ENCODE assay signal across 8 cellular contexts in genomic region chr1:242523968-242524570, GRCh38. TPM values are rescaled to one million over a fixed set of nuclear protein-coding genes. Genes with fewer than 3 reads are reported as not detected.
DNase-seq lines count a peak whose midpoint lies in the region.

No MANE protein-coding gene starts in this region.

- H3K36me3 ChIP-seq in HAP-1 (replicated peaks) = no peaks in the 10 kb centered on the region
- H3K36me3 ChIP-seq in trophoblast cell (ENCODE audit: control insufficient read depth in 1 of 2, insufficient read depth in 2 of 2, low read length in 2 of 2) = peaks cover 0 to 2% of the 10 kb centered on the region in 2 experiments

- peak overlapping the region; percentile 46 for H4K12ac ChIP-seq in trophoblast cell (ENCODE audit: low read depth, low read length)

- H2AFZ ChIP-seq in trophoblast cell (ENCODE audit: insufficient read depth, low read length, poor library complexity) = peak overlapping the region; percentile 95

- H3K9ac ChIP-seq in trophoblast cell (ENCODE audit: low read length) = peak overlapping the region; percentile 57

- peak overlapping the region; percentile 32 for H3K4me3 Mint-ChIP-seq in T-helper 2 cell treated with Interferon-gamma antibody and Interleukin-4, amounts not matched to agents 5 μg/mL and 100 μg/mL, for 36 hours

- in situ Hi-C loops in HAP-1 (cut with MboI; ENCODE audit: low sequenced_read_pairs) = no loop called here

- peak overlapping the region; percentile 34 for H4K8ac ChIP-seq in trophoblast cell (ENCODE audit: low read depth, low read length)

- H3K9me3 Mint-ChIP-seq in T-helper 2 cell treated with Interferon-gamma antibody and Interleukin-4, amounts not matched to agents 5 μg/mL and 100 μg/mL, for 36 hours = no peaks in the 10 kb centered on the region

- H2BK120ac ChIP-seq in trophoblast cell (ENCODE audit: insufficient read depth, low read length, poor library complexity) = peak overlapping the region; percentile 89

- H3K9me3 ChIP-seq in HAP-1 (no peaks in the 10 kb centered on the region), trophoblast cell (ENCODE audit: insufficient read depth, low read depth, low read length) (peaks cover 2% of the 10 kb centered on the region)

- peaks cover 43% of the 10 kb centered on the region for H3K27me3 Mint-ChIP-seq in T-helper 2 cell treated with Interferon-gamma antibody and Interleukin-4, amounts not matched to agents 5 μg/mL and 100 μg/mL, for 36 hours (ENCODE audit: low read depth)

- H3K23ac ChIP-seq in trophoblast cell (ENCODE audit: low read length) = no peak overlapping the region

- H3K36me3 Mint-ChIP-seq in T-helper 2 cell treated with Interferon-gamma antibody and Interleukin-4, amounts not matched to agents 5 μg/mL and 100 μg/mL, for 36 hours (ENCODE audit: low read depth) = no peaks in the 10 kb centered on the region

- peaks cover 12% of the 10 kb centered on the region for H3K79me2 ChIP-seq in trophoblast cell (ENCODE audit: control insufficient read depth, insufficient read depth, low read length, poor library complexity)

- H3K4me1 Mint-ChIP-seq in T-helper 2 cell treated with Interferon-gamma antibody and Interleukin-4, amounts not matched to agents 5 μg/mL and 100 μg/mL, for 36 hours (ENCODE audit: low read depth) = peaks cover 2% of the 10 kb centered on the region

- peak overlapping the region; percentile 35 for H2BK5ac ChIP-seq in trophoblast cell (ENCODE audit: low read depth, low read length, poor library complexity)

- peak overlapping the region; percentile 14 for H3K27ac ChIP-seq in trophoblast cell (ENCODE audit: low read depth, low read length)

- peak overlapping the region; percentile 89 for H3K14ac ChIP-seq in trophoblast cell (ENCODE audit: low read length)

- no peak overlapping the region for H2AK5ac ChIP-seq in trophoblast cell (ENCODE audit: low read length)

- H3K27me3 ChIP-seq in HAP-1 (ENCODE audit: low read depth) (no peaks in the 10 kb centered on the region), trophoblast cell (ENCODE audit: insufficient read depth, low read length) (peaks cover 5% of the 10 kb centered on the region)

- peak overlapping the region; percentile 57 for H3K4me3 ChIP-seq in HAP-1
- peak overlapping the region; percentile 85 for H3K4me3 ChIP-seq in trophoblast cell (ENCODE audit: low read depth, low read length)

- peak overlapping the region; percentile 85 for H3K18ac ChIP-seq in trophoblast cell (ENCODE audit: low read length)

- H4K91ac ChIP-seq in trophoblast cell (ENCODE audit: low read depth, low read length) = peak overlapping the region; percentile 88

- H3K27ac Mint-ChIP-seq in T-helper 2 cell treated with Interferon-gamma antibody and Interleukin-4, amounts not matched to agents 5 μg/mL and 100 μg/mL, for 36 hours = no peak overlapping the region

- DNase-seq in AG08395 (ENCODE audit: low spot score) (peak; percentile 57), HAP-1 (ENCODE audit: low spot score in 2 of 2) (peak; percentile 78 to 88), foreskin melanocyte (peak; percentile 11), trophoblast cell (peak; percentile 20 to 31), cortex of kidney (lab: John Stamatoyannopoulos, UW) (no peak), SHP77 (lab: John Stamatoyannopoulos, UW) (no peak), kidney glomerular epithelial cell (lab: John Stamatoyannopoulos, UW) (no peak)
- DNase-seq in T-helper 2 cell treated with Interferon-gamma antibody and Interleukin-4, amounts not matched to agents 5 μg/mL and 100 μg/mL, for 36 hours (ENCODE audit: low spot score) = no peak

- peak overlapping the region; percentile 47 for H3K4ac ChIP-seq in trophoblast cell (ENCODE audit: low read depth, low read length)

- H2BK12ac ChIP-seq in trophoblast cell (ENCODE audit: low read length) = peak overlapping the region; percentile 79

- H3K4me2 ChIP-seq in trophoblast cell (ENCODE audit: low read length) = peak overlapping the region; percentile 72

- H3K79me1 ChIP-seq in trophoblast cell (ENCODE audit: low read length) = peaks cover 10% of the 10 kb centered on the region

- H3K4me1 ChIP-seq in HAP-1 = peaks cover 8% of the 10 kb centered on the region
- H3K4me1 ChIP-seq in trophoblast cell (ENCODE audit: control insufficient read depth in 1 of 2, insufficient read depth in 2 of 2, low read length in 2 of 2) = peaks cover 10 to 11% of the 10 kb centered on the region in 2 experiments

- WGBS in trophoblast cell (ENCODE audit: extremely low coverage, insufficient coverage, insufficient read length) = no CpG with 5 or more reads among the region's 70 CpGs

RNA-seq across cellular contexts. Expression of gene PLD5, which starts 0.4 kb away (rescaled TPM):
- 19.7 TPM in 2 replicates for polyA plus RNA-seq in trophoblast cell (2013)

Comparison
In these comparisons a context has a peak if more than half of its experiments do, and no peak if none do; other contexts are left out.
1. DNase-seq: peak in AG08395 (single experiment), HAP-1 (2 of 2), foreskin melanocyte (single experiment) and trophoblast cell (2 of 2); none in T-helper 2 cell treated with Interferon-gamma antibody and Interleukin-4, amounts not matched to agents 5 μg/mL and 100 μg/mL, for 36 hours (single experiment), cortex of kidney (single experiment), SHP77 (0 of 2) and kidney glomerular epithelial cell (single experiment).